ENCODE assay signal across 1 cellular context in the genomic region with DNA sequence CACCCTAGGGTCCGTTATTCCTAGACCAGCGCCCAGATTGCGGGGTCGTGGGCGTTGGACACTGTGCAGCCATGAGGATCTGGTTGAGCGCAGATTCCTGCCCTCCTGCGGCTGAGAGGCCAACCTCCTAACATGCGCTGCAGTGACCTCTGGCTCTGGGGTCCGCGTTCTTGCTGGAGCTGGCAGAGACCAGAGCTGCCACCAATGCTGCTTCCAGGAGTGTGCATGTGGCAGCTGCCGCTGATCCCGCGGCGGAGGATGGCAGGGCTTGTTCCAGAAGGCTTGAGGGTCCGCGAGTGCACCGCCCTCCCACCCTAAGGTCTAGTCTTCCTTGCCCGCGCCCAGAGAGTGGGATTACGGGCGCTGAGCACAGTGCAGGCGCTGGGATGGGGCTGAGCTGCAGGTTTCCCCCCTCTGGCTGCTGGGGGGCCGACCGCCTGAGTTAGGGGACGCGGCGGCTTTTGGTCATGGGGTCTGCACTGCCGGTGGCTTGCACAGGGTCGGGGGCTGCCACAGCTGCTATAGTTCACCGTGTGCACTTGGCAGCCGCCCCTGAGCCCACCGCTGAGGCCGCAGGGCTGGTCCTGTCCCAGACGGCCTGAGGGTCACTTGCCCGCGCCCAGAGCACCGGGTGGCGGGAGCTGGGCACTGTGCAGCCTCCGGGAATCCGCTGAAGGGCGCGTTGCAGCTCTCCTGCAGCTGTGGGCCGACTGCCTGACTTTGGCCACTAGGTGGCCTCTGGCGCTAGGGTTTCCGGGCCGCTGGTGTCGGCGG.
TF ChIP-seq lines count a peak whose summit lies in the region.

No MANE protein-coding gene starts in this region.

TF ChIP-seq in HepG2, 621 proteins besides CTCF, POLR2A, EP300 and RAD21 (continued from another document and continues in another):
- TF ChIP-seq, protein P1, sequence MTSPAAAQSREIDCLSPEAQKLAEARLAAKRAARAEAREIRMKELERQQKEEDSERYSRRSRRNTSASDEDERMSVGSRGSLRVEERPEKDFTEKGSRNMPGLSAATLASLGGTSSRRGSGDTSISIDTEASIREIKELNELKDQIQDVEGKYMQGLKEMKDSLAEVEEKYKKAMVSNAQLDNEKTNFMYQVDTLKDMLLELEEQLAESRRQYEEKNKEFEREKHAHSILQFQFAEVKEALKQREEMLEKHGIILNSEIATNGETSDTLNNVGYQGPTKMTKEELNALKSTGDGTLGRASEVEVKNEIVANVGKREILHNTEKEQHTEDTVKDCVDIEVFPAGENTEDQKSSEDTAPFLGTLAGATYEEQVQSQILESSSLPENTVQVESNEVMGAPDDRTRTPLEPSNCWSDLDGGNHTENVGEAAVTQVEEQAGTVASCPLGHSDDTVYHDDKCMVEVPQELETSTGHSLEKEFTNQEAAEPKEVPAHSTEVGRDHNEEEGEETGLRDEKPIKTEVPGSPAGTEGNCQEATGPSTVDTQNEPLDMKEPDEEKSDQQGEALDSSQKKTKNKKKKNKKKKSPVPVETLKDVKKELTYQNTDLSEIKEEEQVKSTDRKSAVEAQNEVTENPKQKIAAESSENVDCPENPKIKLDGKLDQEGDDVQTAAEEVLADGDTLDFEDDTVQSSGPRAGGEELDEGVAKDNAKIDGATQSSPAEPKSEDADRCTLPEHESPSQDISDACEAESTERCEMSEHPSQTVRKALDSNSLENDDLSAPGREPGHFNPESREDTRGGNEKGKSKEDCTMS (CRISPR knock-in tag; conservative IDR thresholded peaks at IDR 0.05) = no peak
- TF ChIP-seq SMAD3 (CRISPR knock-in tag; IDR thresholded peaks at IDR 0.05) = peak; percentile 55; the same call in 1 of the 2 replicates
- no peak for TF ChIP-seq SPEN (CRISPR knock-in tag; IDR thresholded peaks at IDR 0.05; ENCODE audit: low read depth)
- TF ChIP-seq TOE1 (CRISPR knock-in tag; IDR thresholded peaks at IDR 0.05) = peak; percentile 70; the same call in 1 of the 2 replicates
- TF ChIP-seq ZNF816 (CRISPR knock-in tag; IDR thresholded peaks at IDR 0.05; ENCODE audit: borderline replicate concordance) = no peak
- TF ChIP-seq POLR2AphosphoS5 (IDR thresholded peaks at IDR 0.05; ENCODE audit: low read depth, low read length) = no peak
- no peak for TF ChIP-seq PAWR (CRISPR knock-in tag; IDR thresholded peaks at IDR 0.05; ENCODE audit: borderline replicate concordance)
- TF ChIP-seq, protein P2, sequence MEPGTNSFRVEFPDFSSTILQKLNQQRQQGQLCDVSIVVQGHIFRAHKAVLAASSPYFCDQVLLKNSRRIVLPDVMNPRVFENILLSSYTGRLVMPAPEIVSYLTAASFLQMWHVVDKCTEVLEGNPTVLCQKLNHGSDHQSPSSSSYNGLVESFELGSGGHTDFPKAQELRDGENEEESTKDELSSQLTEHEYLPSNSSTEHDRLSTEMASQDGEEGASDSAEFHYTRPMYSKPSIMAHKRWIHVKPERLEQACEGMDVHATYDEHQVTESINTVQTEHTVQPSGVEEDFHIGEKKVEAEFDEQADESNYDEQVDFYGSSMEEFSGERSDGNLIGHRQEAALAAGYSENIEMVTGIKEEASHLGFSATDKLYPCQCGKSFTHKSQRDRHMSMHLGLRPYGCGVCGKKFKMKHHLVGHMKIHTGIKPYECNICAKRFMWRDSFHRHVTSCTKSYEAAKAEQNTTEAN (CRISPR knock-in tag; conservative IDR thresholded peaks at IDR 0.05) = no peak
- no peak for TF ChIP-seq ATRX (CRISPR knock-in tag; IDR thresholded peaks at IDR 0.05; ENCODE audit: borderline replicate concordance)
- TF ChIP-seq ZNF136 (CRISPR knock-in tag; IDR thresholded peaks at IDR 0.05; ENCODE audit: low read depth) = no peak
- TF ChIP-seq CEBPB (IDR thresholded peaks at IDR 0.05; ENCODE audit: borderline replicate concordance, low read depth, low read length) = no peak
- TF ChIP-seq ZNF614 (CRISPR knock-in tag; IDR thresholded peaks at IDR 0.05; ENCODE audit: borderline replicate concordance) = peak; percentile 63; the same call in 1 of the 2 replicates
- TF ChIP-seq ZFP62 (CRISPR knock-in tag; IDR thresholded peaks at IDR 0.05) = no peak
- no peak for TF ChIP-seq BHLHE40 (IDR thresholded peaks at IDR 0.05; ENCODE audit: low read length)
- TF ChIP-seq ZNF644 (CRISPR knock-in tag; IDR thresholded peaks at IDR 0.05; ENCODE audit: low read depth) = no peak
- TF ChIP-seq TMF1 (CRISPR knock-in tag; IDR thresholded peaks at IDR 0.05; ENCODE audit: low read depth) = no peak
- no peak for TF ChIP-seq SATB2 (CRISPR knock-in tag; IDR thresholded peaks at IDR 0.05)
- no peak for TF ChIP-seq RAD51 (IDR thresholded peaks at IDR 0.05; ENCODE audit: borderline replicate concordance)
- no peak for TF ChIP-seq HNRNPUL1 (IDR thresholded peaks at IDR 0.05; ENCODE audit: low read depth, low read length)
- no peak for TF ChIP-seq KDM4B (CRISPR knock-in tag; IDR thresholded peaks at IDR 0.05)
- no peak for TF ChIP-seq NFYB (CRISPR knock-in tag; IDR thresholded peaks at IDR 0.05)
- no peak for TF ChIP-seq POLR2AphosphoS2 (IDR thresholded peaks at IDR 0.05; ENCODE audit: low read depth, low read length)
- 0 out of 2 replicates have a peak, but pooled peaks have one; percentile 22 for TF ChIP-seq RXRB (CRISPR knock-in tag; IDR thresholded peaks at IDR 0.05; ENCODE audit: borderline replicate concordance)
- TF ChIP-seq ELF4 (CRISPR knock-in tag; IDR thresholded peaks at IDR 0.05; ENCODE audit: borderline replicate concordance) = no peak
- TF ChIP-seq ZNF83 (CRISPR knock-in tag; IDR thresholded peaks at IDR 0.05; ENCODE audit: borderline replicate concordance) = 0 out of 2 replicates have a peak, but pooled peaks have one; percentile 65
- no peak for TF ChIP-seq SRSF9 (IDR thresholded peaks at IDR 0.05; ENCODE audit: borderline replicate concordance, insufficient read depth, low read depth, low read length, poor library complexity, severe bottlenecking)
- TF ChIP-seq, protein P3, sequence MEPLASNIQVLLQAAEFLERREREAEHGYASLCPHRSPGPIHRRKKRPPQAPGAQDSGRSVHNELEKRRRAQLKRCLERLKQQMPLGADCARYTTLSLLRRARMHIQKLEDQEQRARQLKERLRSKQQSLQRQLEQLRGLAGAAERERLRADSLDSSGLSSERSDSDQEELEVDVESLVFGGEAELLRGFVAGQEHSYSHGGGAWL (CRISPR knock-in tag; IDR thresholded peaks at IDR 0.05) = 0 out of 2 replicates have a peak, but pooled peaks have one; percentile 61
- no peak for TF ChIP-seq ZNF563 (CRISPR knock-in tag; IDR thresholded peaks at IDR 0.05)
- TF ChIP-seq FOSL2 (CRISPR knock-in tag; IDR thresholded peaks at IDR 0.05) = peak; percentile 48; the same call in 1 of the 2 replicates
- TF ChIP-seq ZSCAN20 (CRISPR knock-in tag; IDR thresholded peaks at IDR 0.05; ENCODE audit: borderline replicate concordance) = no peak
- TF ChIP-seq TCF7L2 (IDR thresholded peaks at IDR 0.05; ENCODE audit: low read depth, low read length) = no peak
- TF ChIP-seq PHF8 (CRISPR knock-in tag; IDR thresholded peaks at IDR 0.05) = peak; percentile 52; the same call in 1 of the 2 replicates
- no peak for TF ChIP-seq AGO2 (optimal IDR thresholded peaks at IDR 0.05; ENCODE audit: low read depth, low read length)
- TF ChIP-seq ZNF570 (CRISPR knock-in tag; IDR thresholded peaks at IDR 0.05; ENCODE audit: borderline replicate concordance) = no peak
- no peak for TF ChIP-seq ZNF569 (CRISPR knock-in tag; IDR thresholded peaks at IDR 0.05; ENCODE audit: borderline replicate concordance)
- no peak for TF ChIP-seq MAFF (IDR thresholded peaks at IDR 0.05; ENCODE audit: low read depth, low read length)
- TF ChIP-seq SOX13 (IDR thresholded peaks at IDR 0.05) = no peak
- peak in 1 of 2 experiments; percentile 32; a peak in 1 of 4 replicates for TF ChIP-seq SOX13 (CRISPR knock-in tag; conservative IDR thresholded peaks at IDR 0.05 in 1 of 2, IDR thresholded peaks at IDR 0.05 in 1 of 2)
- no peak for TF ChIP-seq ZNF660 (CRISPR knock-in tag; IDR thresholded peaks at IDR 0.05; ENCODE audit: borderline replicate concordance, low read depth)
- no peak for TF ChIP-seq JUN (CRISPR knock-in tag; IDR thresholded peaks at IDR 0.05)
- no peak; the same call in 1 of the 2 replicates for TF ChIP-seq ZNF512B (CRISPR knock-in tag; IDR thresholded peaks at IDR 0.05; ENCODE audit: borderline replicate concordance)
- TF ChIP-seq NFIB (CRISPR knock-in tag; IDR thresholded peaks at IDR 0.05; ENCODE audit: borderline replicate concordance) = no peak
- no peak for TF ChIP-seq PAF1 (CRISPR knock-in tag; IDR thresholded peaks at IDR 0.05)
- TF ChIP-seq ZBTB1 (CRISPR knock-in tag; IDR thresholded peaks at IDR 0.05; ENCODE audit: borderline replicate concordance) = no peak
- no peak for TF ChIP-seq ZNF10 (CRISPR knock-in tag; IDR thresholded peaks at IDR 0.05; ENCODE audit: borderline replicate concordance, low read depth)
- TF ChIP-seq HNF4A (CRISPR knock-in tag; IDR thresholded peaks at IDR 0.05) = no peak
- TF ChIP-seq KAT2B (IDR thresholded peaks at IDR 0.05; ENCODE audit: borderline replicate concordance, low read depth, low read length) = no peak
- TF ChIP-seq ZNF367 (CRISPR knock-in tag; IDR thresholded peaks at IDR 0.05; ENCODE audit: borderline replicate concordance) = no peak
- TF ChIP-seq GFI1 (CRISPR knock-in tag; IDR thresholded peaks at IDR 0.05; ENCODE audit: borderline replicate concordance) = no peak
- no peak for TF ChIP-seq U2AF2 (IDR thresholded peaks at IDR 0.05; ENCODE audit: low read depth, low read length)
- TF ChIP-seq ZNF607 (CRISPR knock-in tag; IDR thresholded peaks at IDR 0.05; ENCODE audit: borderline replicate concordance) = 0 out of 2 replicates have a peak, but pooled peaks have one; percentile 21
- TF ChIP-seq SMAD1 (CRISPR knock-in tag; IDR thresholded peaks at IDR 0.05; ENCODE audit: borderline replicate concordance, low read depth) = peak; percentile 56; the same call in 1 of the 2 replicates
- TF ChIP-seq ZNF329 (CRISPR knock-in tag; IDR thresholded peaks at IDR 0.05; ENCODE audit: low read depth) = 0 out of 2 replicates have a peak, but pooled peaks have one; percentile 19
- TF ChIP-seq GTF2F1 (IDR thresholded peaks at IDR 0.05; ENCODE audit: low read length) = no peak
- no peak for TF ChIP-seq ZNF180 (CRISPR knock-in tag; IDR thresholded peaks at IDR 0.05; ENCODE audit: borderline replicate concordance, low read depth)
- peak; percentile 40; the same call in 1 of the 2 replicates for TF ChIP-seq MTA1 (CRISPR knock-in tag; IDR thresholded peaks at IDR 0.05; ENCODE audit: borderline replicate concordance)
- no peak for TF ChIP-seq ZNF121 (CRISPR knock-in tag; IDR thresholded peaks at IDR 0.05)
- 0 out of 2 replicates have a peak, but pooled peaks have one; percentile 43 for TF ChIP-seq ZFP90 (CRISPR knock-in tag; IDR thresholded peaks at IDR 0.05; ENCODE audit: borderline replicate concordance)
- TF ChIP-seq KAT8 (CRISPR knock-in tag; IDR thresholded peaks at IDR 0.05) = 0 out of 2 replicates have a peak, but pooled peaks have one; percentile 51
- peak; percentile 91; the same call in 1 of the 2 replicates for TF ChIP-seq ZNF788 (CRISPR knock-in tag; IDR thresholded peaks at IDR 0.05; ENCODE audit: borderline replicate concordance)
- no peak for TF ChIP-seq SSRP1 (CRISPR knock-in tag; IDR thresholded peaks at IDR 0.05)
- no peak for TF ChIP-seq ZNF251 (CRISPR knock-in tag; IDR thresholded peaks at IDR 0.05)
- peak; percentile 37; the same call in 1 of the 2 replicates for TF ChIP-seq ZNF546 (CRISPR knock-in tag; conservative IDR thresholded peaks at IDR 0.05)
- TF ChIP-seq ZBTB20 (CRISPR knock-in tag; IDR thresholded peaks at IDR 0.05; ENCODE audit: borderline replicate concordance, low read depth) = no peak
- no peak for TF ChIP-seq SIX4 (CRISPR knock-in tag; IDR thresholded peaks at IDR 0.05)
- no peak for TF ChIP-seq THAP7 (CRISPR knock-in tag; IDR thresholded peaks at IDR 0.05)
- TF ChIP-seq, protein P4, sequence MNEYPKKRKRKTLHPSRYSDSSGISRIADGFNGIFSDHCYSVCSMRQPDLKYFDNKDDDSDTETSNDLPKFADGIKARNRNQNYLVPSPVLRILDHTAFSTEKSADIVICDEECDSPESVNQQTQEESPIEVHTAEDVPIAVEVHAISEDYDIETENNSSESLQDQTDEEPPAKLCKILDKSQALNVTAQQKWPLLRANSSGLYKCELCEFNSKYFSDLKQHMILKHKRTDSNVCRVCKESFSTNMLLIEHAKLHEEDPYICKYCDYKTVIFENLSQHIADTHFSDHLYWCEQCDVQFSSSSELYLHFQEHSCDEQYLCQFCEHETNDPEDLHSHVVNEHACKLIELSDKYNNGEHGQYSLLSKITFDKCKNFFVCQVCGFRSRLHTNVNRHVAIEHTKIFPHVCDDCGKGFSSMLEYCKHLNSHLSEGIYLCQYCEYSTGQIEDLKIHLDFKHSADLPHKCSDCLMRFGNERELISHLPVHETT (CRISPR knock-in tag; conservative IDR thresholded peaks at IDR 0.05) = no peak
- TF ChIP-seq TSC22D2 (CRISPR knock-in tag; IDR thresholded peaks at IDR 0.05; ENCODE audit: borderline replicate concordance) = 0 out of 2 replicates have a peak, but pooled peaks have one; percentile 64
- TF ChIP-seq POGZ (CRISPR knock-in tag; IDR thresholded peaks at IDR 0.05) = peak; percentile 83
- peak; percentile 69 for TF ChIP-seq ZNF777 (CRISPR knock-in tag; IDR thresholded peaks at IDR 0.05)
- TF ChIP-seq FOXA1 (IDR thresholded peaks at IDR 0.05) = no peak
- 0 out of 2 replicates have a peak, but pooled peaks have one; percentile 2 for TF ChIP-seq FOXA1 (CRISPR knock-in tag; IDR thresholded peaks at IDR 0.05)
- peak; percentile 50; the same call in 1 of the 2 replicates for TF ChIP-seq ZBTB7B (CRISPR knock-in tag; IDR thresholded peaks at IDR 0.05)
- no peak for TF ChIP-seq ZNF282 (IDR thresholded peaks at IDR 0.05; ENCODE audit: partially characterized antibody)
